1 cellular context compared by ENCODE assay signal in genomic region chr9:108442604-108443277, GRCh38.
A peak's percentile ranks its signal among the peaks of the same experiment; 100 is the strongest.
TF ChIP-seq lines count a peak whose summit lies in the region.

No MANE protein-coding gene starts in this region.

TF ChIP-seq in HepG2, 621 proteins besides CTCF, POLR2A, EP300 and RAD21 (continued from another document and continues in another):
- TF ChIP-seq, protein P1, sequence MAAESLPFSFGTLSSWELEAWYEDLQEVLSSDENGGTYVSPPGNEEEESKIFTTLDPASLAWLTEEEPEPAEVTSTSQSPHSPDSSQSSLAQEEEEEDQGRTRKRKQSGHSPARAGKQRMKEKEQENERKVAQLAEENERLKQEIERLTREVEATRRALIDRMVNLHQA (CRISPR knock-in tag; IDR thresholded peaks at IDR 0.05) = no peak
- no peak for TF ChIP-seq PREB (CRISPR knock-in tag; IDR thresholded peaks at IDR 0.05)
- no peak for TF ChIP-seq TCF12 (IDR thresholded peaks at IDR 0.05)
- no peak for TF ChIP-seq TCF12 (CRISPR knock-in tag; IDR thresholded peaks at IDR 0.05)
- no peak for TF ChIP-seq TARDBP (CRISPR knock-in tag; IDR thresholded peaks at IDR 0.05)
- TF ChIP-seq RCOR2 (CRISPR knock-in tag; IDR thresholded peaks at IDR 0.05) = peak; percentile 22; the same call in 1 of the 2 replicates
- TF ChIP-seq RARA (CRISPR knock-in tag; IDR thresholded peaks at IDR 0.05) = peak; percentile 66
- peak; percentile 72; the same call in 1 of the 2 replicates for TF ChIP-seq ARID5B (CRISPR knock-in tag; IDR thresholded peaks at IDR 0.05)
- TF ChIP-seq ZBTB1 (CRISPR knock-in tag; IDR thresholded peaks at IDR 0.05; ENCODE audit: borderline replicate concordance) = no peak
- TF ChIP-seq ZBTB33 (CRISPR knock-in tag; IDR thresholded peaks at IDR 0.05) = peak; percentile 55; the same call in 1 of the 2 replicates
- TF ChIP-seq ZNF562 (CRISPR knock-in tag; IDR thresholded peaks at IDR 0.05; ENCODE audit: borderline replicate concordance) = no peak
- peak; percentile 88 for TF ChIP-seq SIX4 (CRISPR knock-in tag; IDR thresholded peaks at IDR 0.05)
- no peak for TF ChIP-seq CBX1 (IDR thresholded peaks at IDR 0.05; ENCODE audit: low read depth)
- TF ChIP-seq, protein P2, sequence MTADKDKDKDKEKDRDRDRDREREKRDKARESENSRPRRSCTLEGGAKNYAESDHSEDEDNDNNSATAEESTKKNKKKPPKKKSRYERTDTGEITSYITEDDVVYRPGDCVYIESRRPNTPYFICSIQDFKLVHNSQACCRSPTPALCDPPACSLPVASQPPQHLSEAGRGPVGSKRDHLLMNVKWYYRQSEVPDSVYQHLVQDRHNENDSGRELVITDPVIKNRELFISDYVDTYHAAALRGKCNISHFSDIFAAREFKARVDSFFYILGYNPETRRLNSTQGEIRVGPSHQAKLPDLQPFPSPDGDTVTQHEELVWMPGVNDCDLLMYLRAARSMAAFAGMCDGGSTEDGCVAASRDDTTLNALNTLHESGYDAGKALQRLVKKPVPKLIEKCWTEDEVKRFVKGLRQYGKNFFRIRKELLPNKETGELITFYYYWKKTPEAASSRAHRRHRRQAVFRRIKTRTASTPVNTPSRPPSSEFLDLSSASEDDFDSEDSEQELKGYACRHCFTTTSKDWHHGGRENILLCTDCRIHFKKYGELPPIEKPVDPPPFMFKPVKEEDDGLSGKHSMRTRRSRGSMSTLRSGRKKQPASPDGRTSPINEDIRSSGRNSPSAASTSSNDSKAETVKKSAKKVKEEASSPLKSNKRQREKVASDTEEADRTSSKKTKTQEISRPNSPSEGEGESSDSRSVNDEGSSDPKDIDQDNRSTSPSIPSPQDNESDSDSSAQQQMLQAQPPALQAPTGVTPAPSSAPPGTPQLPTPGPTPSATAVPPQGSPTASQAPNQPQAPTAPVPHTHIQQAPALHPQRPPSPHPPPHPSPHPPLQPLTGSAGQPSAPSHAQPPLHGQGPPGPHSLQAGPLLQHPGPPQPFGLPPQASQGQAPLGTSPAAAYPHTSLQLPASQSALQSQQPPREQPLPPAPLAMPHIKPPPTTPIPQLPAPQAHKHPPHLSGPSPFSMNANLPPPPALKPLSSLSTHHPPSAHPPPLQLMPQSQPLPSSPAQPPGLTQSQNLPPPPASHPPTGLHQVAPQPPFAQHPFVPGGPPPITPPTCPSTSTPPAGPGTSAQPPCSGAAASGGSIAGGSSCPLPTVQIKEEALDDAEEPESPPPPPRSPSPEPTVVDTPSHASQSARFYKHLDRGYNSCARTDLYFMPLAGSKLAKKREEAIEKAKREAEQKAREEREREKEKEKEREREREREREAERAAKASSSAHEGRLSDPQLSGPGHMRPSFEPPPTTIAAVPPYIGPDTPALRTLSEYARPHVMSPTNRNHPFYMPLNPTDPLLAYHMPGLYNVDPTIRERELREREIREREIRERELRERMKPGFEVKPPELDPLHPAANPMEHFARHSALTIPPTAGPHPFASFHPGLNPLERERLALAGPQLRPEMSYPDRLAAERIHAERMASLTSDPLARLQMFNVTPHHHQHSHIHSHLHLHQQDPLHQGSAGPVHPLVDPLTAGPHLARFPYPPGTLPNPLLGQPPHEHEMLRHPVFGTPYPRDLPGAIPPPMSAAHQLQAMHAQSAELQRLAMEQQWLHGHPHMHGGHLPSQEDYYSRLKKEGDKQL (CRISPR knock-in tag; IDR thresholded peaks at IDR 0.05; ENCODE audit: low read depth) = no peak
- TF ChIP-seq CEBPB (IDR thresholded peaks at IDR 0.05; ENCODE audit: borderline replicate concordance, low read depth, low read length) = peak; percentile 35; the same call in 1 of the 2 replicates
- no peak for TF ChIP-seq SOX6 (IDR thresholded peaks at IDR 0.05)
- TF ChIP-seq SOX6 (CRISPR knock-in tag; IDR thresholded peaks at IDR 0.05) = peak; percentile 41; the same call in 1 of the 2 replicates
- peak; percentile 96 for TF ChIP-seq BCL6 (CRISPR knock-in tag; IDR thresholded peaks at IDR 0.05)
- TF ChIP-seq KLF15 (CRISPR knock-in tag; IDR thresholded peaks at IDR 0.05; ENCODE audit: borderline replicate concordance) = no peak
- TF ChIP-seq ZNF616 (CRISPR knock-in tag; IDR thresholded peaks at IDR 0.05; ENCODE audit: low read depth) = no peak
- no peak for TF ChIP-seq U2AF2 (IDR thresholded peaks at IDR 0.05; ENCODE audit: low read depth, low read length)
- no peak for TF ChIP-seq SMYD3 (CRISPR knock-in tag; IDR thresholded peaks at IDR 0.05)
- TF ChIP-seq NKX3-1 (CRISPR knock-in tag; IDR thresholded peaks at IDR 0.05) = no peak
- peak; percentile 9 for TF ChIP-seq CEBPG (CRISPR knock-in tag; IDR thresholded peaks at IDR 0.05)
- no peak for TF ChIP-seq ONECUT2 (CRISPR knock-in tag; IDR thresholded peaks at IDR 0.05)
- TF ChIP-seq NCOR1 (IDR thresholded peaks at IDR 0.05; ENCODE audit: borderline replicate concordance, low read length) = peak; percentile 67
- TF ChIP-seq SP5 (CRISPR knock-in tag; IDR thresholded peaks at IDR 0.05; ENCODE audit: borderline replicate concordance, low read depth) = no peak
- TF ChIP-seq ZNF543 (CRISPR knock-in tag; IDR thresholded peaks at IDR 0.05) = no peak
- peak; percentile 61 for TF ChIP-seq ZMYM4 (CRISPR knock-in tag; IDR thresholded peaks at IDR 0.05)
- no peak for TF ChIP-seq NR0B2 (CRISPR knock-in tag; IDR thresholded peaks at IDR 0.05)
- peak; percentile 25; the same call in 1 of the 2 replicates for TF ChIP-seq ZNF331 (CRISPR knock-in tag; IDR thresholded peaks at IDR 0.05)
- TF ChIP-seq MAZ (IDR thresholded peaks at IDR 0.05; ENCODE audit: borderline replicate concordance, low read depth, low read length) = no peak
- no peak for TF ChIP-seq MAZ (CRISPR knock-in tag; IDR thresholded peaks at IDR 0.05; ENCODE audit: low read depth)
- TF ChIP-seq, protein P3, sequence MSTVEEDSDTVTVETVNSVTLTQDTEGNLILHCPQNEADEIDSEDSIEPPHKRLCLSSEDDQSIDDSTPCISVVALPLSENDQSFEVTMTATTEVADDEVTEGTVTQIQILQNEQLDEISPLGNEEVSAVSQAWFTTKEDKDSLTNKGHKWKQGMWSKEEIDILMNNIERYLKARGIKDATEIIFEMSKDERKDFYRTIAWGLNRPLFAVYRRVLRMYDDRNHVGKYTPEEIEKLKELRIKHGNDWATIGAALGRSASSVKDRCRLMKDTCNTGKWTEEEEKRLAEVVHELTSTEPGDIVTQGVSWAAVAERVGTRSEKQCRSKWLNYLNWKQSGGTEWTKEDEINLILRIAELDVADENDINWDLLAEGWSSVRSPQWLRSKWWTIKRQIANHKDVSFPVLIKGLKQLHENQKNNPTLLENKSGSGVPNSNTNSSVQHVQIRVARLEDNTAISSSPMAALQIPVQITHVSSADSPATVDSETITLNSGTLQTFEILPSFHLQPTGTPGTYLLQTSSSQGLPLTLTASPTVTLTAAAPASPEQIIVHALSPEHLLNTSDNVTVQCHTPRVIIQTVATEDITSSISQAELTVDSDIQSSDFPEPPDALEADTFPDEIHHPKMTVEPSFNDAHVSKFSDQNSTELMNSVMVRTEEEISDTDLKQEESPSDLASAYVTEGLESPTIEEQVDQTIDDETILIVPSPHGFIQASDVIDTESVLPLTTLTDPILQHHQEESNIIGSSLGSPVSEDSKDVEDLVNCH (CRISPR knock-in tag; IDR thresholded peaks at IDR 0.05) = no peak
- peak; percentile 92 for TF ChIP-seq ZBTB43 (CRISPR knock-in tag; conservative IDR thresholded peaks at IDR 0.05)
- 0 out of 2 replicates have a peak, but pooled peaks have one; percentile 18 for TF ChIP-seq CREM (IDR thresholded peaks at IDR 0.05)
- no peak for TF ChIP-seq CREM (CRISPR knock-in tag; IDR thresholded peaks at IDR 0.05)
- TF ChIP-seq HNF4A (CRISPR knock-in tag; IDR thresholded peaks at IDR 0.05) = peak; percentile 89
- no peak for TF ChIP-seq YEATS4 (CRISPR knock-in tag; IDR thresholded peaks at IDR 0.05; ENCODE audit: borderline replicate concordance)
- TF ChIP-seq NCOA2 (CRISPR knock-in tag; IDR thresholded peaks at IDR 0.05) = peak; percentile 57
